In genomic region chr6:127515794-127516675, GRCh38 we compare ENCODE assay signal across 8 cellular contexts. TPM values are rescaled to one million over a fixed set of nuclear protein-coding genes. Genes with fewer than 3 reads are reported as not detected.
A peak's percentile ranks its signal among the peaks of the same experiment; 100 is the strongest.
DNase-seq lines count a peak whose midpoint lies in the region; ATAC-seq and TF ChIP-seq lines count a peak whose summit lies in the region.

No MANE protein-coding gene starts in this region.

- H3K9me3 Mint-ChIP-seq in activated naive CD4-positive, alpha-beta T cell treated with anti-CD3 and anti-CD28 coated beads for 36 hours: no peaks in the 10 kb centered on the region
- peaks cover 40% of the 10 kb centered on the region for H3K9me3 Mint-ChIP-seq in glutamatergic neuron (ENCODE audit: unreplicated experiment)

- 0% methylated on average over 16 of the region's 76 CpGs; no CpG with 5 or more reads in 1 of the 2 experiments for WGBS in IMR-90 (ENCODE audit: extremely low coverage in 2 of 2, insufficient read length in 1 of 2), 2 experiments
- 0 to 2% (median 1%) methylated on average over 42 to 76 of the region's 76 CpGs for WGBS in ovary, 3 donors
- WGBS in transverse colon (ENCODE audit: low coverage in 1 of 2), 2 donors: 0% methylated on average over 46 of the region's 76 CpGs; no CpG with 5 or more reads in 1 of the 2 donors

- no peaks in the 10 kb centered on the region for H3K9me3 ChIP-seq in IMR-90 (ENCODE audit: control insufficient read depth, insufficient read depth, low read length)
- no peaks in the 10 kb centered on the region for H3K9me3 ChIP-seq in RWPE2 (ENCODE audit: severe bottlenecking)
- no peaks in the 10 kb centered on the region for H3K9me3 ChIP-seq in ovary
- H3K9me3 ChIP-seq in transverse colon: no peaks in the 10 kb centered on the region

- in situ Hi-C loops in IMR-90 (cut with MboI; ENCODE audit: low sequenced_read_pairs) (no loop called here), transverse colon (cut with MboI; ENCODE audit: low pct_ligation_motif_present in 1 of 4, low pct_unique_long_range_greater_than_20kb in 1 of 4, low sequenced_read_pairs in 3 of 4) (no loop called here)

- peaks cover 28% of the 10 kb centered on the region for H3K27me3 Mint-ChIP-seq in activated naive CD4-positive, alpha-beta T cell treated with anti-CD3 and anti-CD28 coated beads for 36 hours (ENCODE audit: low read depth)
- peaks cover 30% of the 10 kb centered on the region for H3K27me3 Mint-ChIP-seq in glutamatergic neuron (ENCODE audit: unreplicated experiment)

- H3K4me1 Mint-ChIP-seq in activated naive CD4-positive, alpha-beta T cell treated with anti-CD3 and anti-CD28 coated beads for 36 hours (ENCODE audit: low read depth): peaks cover 30% of the 10 kb centered on the region
- peaks cover 17% of the 10 kb centered on the region for H3K4me1 Mint-ChIP-seq in glutamatergic neuron (ENCODE audit: low read depth, unreplicated experiment)

- no peak overlapping the region for H2AK5ac ChIP-seq in IMR-90 (ENCODE audit: low read depth, low read length)

- H3K9ac ChIP-seq in IMR-90 (ENCODE audit: low read depth, low read length): 0 out of 2 replicates have a peak overlapping the region, but pooled peaks have one; percentile 9

- no peak overlapping the region for H4K5ac ChIP-seq in IMR-90 (ENCODE audit: low read depth, low read length)

- H2AK9ac ChIP-seq in IMR-90 (replicated peaks; ENCODE audit: low read depth, low read length, poor library complexity): no peak overlapping the region

- H3K27me3 ChIP-seq in IMR-90 (ENCODE audit: control insufficient read depth, insufficient read depth, low read length): 0 out of 2 replicates have a peak, but pooled peaks cover 3% of the 10 kb centered on the region
- H3K27me3 ChIP-seq in RWPE2 (ENCODE audit: insufficient read depth, poor library complexity, severe bottlenecking): peaks cover 83% of the 10 kb centered on the region
- no peaks in the 10 kb centered on the region for H3K27me3 ChIP-seq in ovary
- peaks cover 80% of the 10 kb centered on the region for H3K27me3 ChIP-seq in transverse colon

- ATAC-seq in GM21576 (IDR thresholded peaks at IDR 0.05; ENCODE audit: unreplicated experiment) (peak; percentile 56), IMR-90 (ENCODE audit: low read depth) (peak; percentile 78), RWPE2 (ENCODE audit: low read depth) (peak; percentile 64)

- H3K4me3 Mint-ChIP-seq in activated naive CD4-positive, alpha-beta T cell treated with anti-CD3 and anti-CD28 coated beads for 36 hours: peak overlapping the region; percentile 85
- peak overlapping the region; percentile 99 for H3K4me3 Mint-ChIP-seq in glutamatergic neuron (ENCODE audit: unreplicated experiment)

- CTCF ChIA-PET in IMR-90 (lab: Yijun Ruan, JAX): interaction anchor here (0.5 to 3.2 kb wide), 35 partner anchors 11 to 1980 kb away, joined by 3 to 26 read pairs (median 5); partner anchors contain the start of gene KIAA0408
- CTCF ChIA-PET in activated naive CD4-positive, alpha-beta T cell treated with anti-CD3 and anti-CD28 coated beads for 36 hours (lab: Charles Lee): interaction anchor here (0.6 to 4.3 kb wide), 41 partner anchors 8 to 250 kb away, joined by 3 to 47 read pairs (median 4); partner anchors contain the start of genes ECHDC1, KIAA0408 and RNF146

- DNase-seq in DMS53 (lab: John Stamatoyannopoulos, UW) (peak; percentile 85), IMR-90 (peak; percentile 55), RWPE2 (ENCODE audit: low spot score) (peak; percentile 38), glutamatergic neuron (peak; percentile 79), ovary (peak; percentile 60 to 78 (median 74)), transverse colon (peak; percentile 54)
- peak; percentile 71 for DNase-seq in activated naive CD4-positive, alpha-beta T cell treated with anti-CD3 and anti-CD28 coated beads for 36 hours

- no peak for TF ChIP-seq POLR2A in IMR-90 (IDR thresholded peaks at IDR 0.05; ENCODE audit: low read depth, low read length)
- no peak for TF ChIP-seq POLR2A in ovary (IDR thresholded peaks at IDR 0.05)
- no peak for TF ChIP-seq POLR2A in transverse colon (IDR thresholded peaks at IDR 0.05)

- peaks cover 5% of the 10 kb centered on the region; the same call in 1 of the 2 replicates for H3K4me1 ChIP-seq in IMR-90 (ENCODE audit: control insufficient read depth, insufficient read depth, low read length)
- H3K4me1 ChIP-seq in RWPE2 (ENCODE audit: insufficient read depth, poor library complexity, severe bottlenecking): no peaks in the 10 kb centered on the region
- peaks cover 12% of the 10 kb centered on the region for H3K4me1 ChIP-seq in ovary (ENCODE audit: insufficient read depth)
- H3K4me1 ChIP-seq in transverse colon: peaks cover 5 to 40% (median 22%) of the 10 kb centered on the region in 4 donors

- no peak overlapping the region for H3K14ac ChIP-seq in IMR-90 (replicated peaks; ENCODE audit: low read depth, low read length)

- H3K36me3 Mint-ChIP-seq in activated naive CD4-positive, alpha-beta T cell treated with anti-CD3 and anti-CD28 coated beads for 36 hours (ENCODE audit: low read depth): peaks cover 1% of the 10 kb centered on the region
- H3K36me3 Mint-ChIP-seq in glutamatergic neuron (ENCODE audit: unreplicated experiment): peaks cover 11% of the 10 kb centered on the region

- H2AFZ ChIP-seq in IMR-90 (replicated peaks; ENCODE audit: low read length, poor library complexity): peak overlapping the region; percentile 96

- no peak overlapping the region for H2BK15ac ChIP-seq in IMR-90 (ENCODE audit: low read depth, low read length)

- H2BK120ac ChIP-seq in IMR-90 (ENCODE audit: low read depth, low read length): no peak overlapping the region

- no peak overlapping the region for H3K4ac ChIP-seq in IMR-90 (ENCODE audit: low read depth, low read length)

- H2BK20ac ChIP-seq in IMR-90 (ENCODE audit: low read depth, low read length): no peak overlapping the region

- no peak overlapping the region for H4K91ac ChIP-seq in IMR-90 (ENCODE audit: insufficient read depth, low read depth, low read length)

- intact Hi-C loops in IMR-90 (cut with micrococcal nuclease): loop anchor here (2.0 to 5.0 kb wide), 3 partner anchors 34 to 214 kb away; no protein-coding TSS in a partner anchor
- intact Hi-C loops in activated naive CD4-positive, alpha-beta T cell treated with anti-CD3 and anti-CD28 coated beads for 36 hours (cut with micrococcal nuclease): loop anchor here (1.0 to 5.0 kb wide), 12 partner anchors 23 to 1734 kb away; partner anchors contain the start of genes ECHDC1 and RNF146
- intact Hi-C loops in ovary (cut with DNase I): no loop called here
- intact Hi-C loops in transverse colon (cut with DNase I; ENCODE audit: low total_unique reads): loop anchor here (10.0 kb wide), 1 partner anchor 51 kb away; no protein-coding TSS in a partner anchor

- BruUV-seq in IMR-90 (replicated peaks; lab: Mats Ljungman, UMichigan): no TSS peak

- no peak overlapping the region for H3K23ac ChIP-seq in IMR-90 (ENCODE audit: low read depth, low read length)

- TF ChIP-seq RAD21 in IMR-90 (IDR thresholded peaks at IDR 0.05; ENCODE audit: low read length): no peak

- H4K8ac ChIP-seq in IMR-90 (ENCODE audit: low read depth in 2 of 2, low read length in 2 of 2): no peak overlapping the region

- 0 out of 2 replicates have a peak overlapping the region, but pooled peaks have one; percentile 29 for H3K27ac ChIP-seq in IMR-90 (ENCODE audit: insufficient read depth, low read length)
- no peak overlapping the region for H3K27ac ChIP-seq in RWPE2 (ENCODE audit: poor library complexity, severe bottlenecking)
- H3K27ac ChIP-seq in ovary: no peak overlapping the region
- H3K27ac ChIP-seq in transverse colon: peak overlapping the region; percentile 32 to 58 (median 55)

- H3K4me3 ChIP-seq in IMR-90 (ENCODE audit: insufficient read depth, low read depth, low read length): peak overlapping the region; percentile 74
- H3K4me3 ChIP-seq in RWPE2 (ENCODE audit: severe bottlenecking): peak overlapping the region; percentile 27
- H3K4me3 ChIP-seq in ovary: peak overlapping the region; percentile 60
- peak overlapping the region; percentile 46 to 76 (median 50) for H3K4me3 ChIP-seq in transverse colon

- dilution Hi-C loops in IMR-90 (cut with HindIII; ENCODE audit: low sequenced_read_pairs, unreplicated experiment): no loop called here

- no peaks in the 10 kb centered on the region for H3K36me3 ChIP-seq in IMR-90 (ENCODE audit: control insufficient read depth, insufficient read depth, low read length)
- no peaks in the 10 kb centered on the region for H3K36me3 ChIP-seq in RWPE2 (ENCODE audit: low read depth)
- H3K36me3 ChIP-seq in ovary: no peaks in the 10 kb centered on the region
- H3K36me3 ChIP-seq in transverse colon: no peaks in the 10 kb centered on the region

- TF ChIP-seq CTCF in IMR-90 (conservative IDR thresholded peaks at IDR 0.05; ENCODE audit: low read depth, low read length) (no peak), RWPE2 (IDR thresholded peaks at IDR 0.05; ENCODE audit: poor library complexity, severe bottlenecking) (no peak), glutamatergic neuron (IDR thresholded peaks at IDR 0.05; ENCODE audit: partially characterized antibody, unreplicated experiment) (no peak), ovary (IDR thresholded peaks at IDR 0.05) (peak in 1 of 3 donors; percentile 24), transverse colon (IDR thresholded peaks at IDR 0.05) (no peak)

- H3K9me1 ChIP-seq in IMR-90 (ENCODE audit: insufficient read depth, low read length): peaks cover 4% of the 10 kb centered on the region; the same call in 1 of the 2 replicates

- TF ChIP-seq EP300 in ovary (IDR thresholded peaks at IDR 0.05): no peak
- no peak for TF ChIP-seq EP300 in transverse colon (IDR thresholded peaks at IDR 0.05; ENCODE audit: low read depth)

- no peak overlapping the region for H2BK5ac ChIP-seq in IMR-90 (ENCODE audit: low read depth, low read length, poor library complexity, severe bottlenecking)

- no peak overlapping the region for H3K56ac ChIP-seq in IMR-90 (ENCODE audit: extremely low read depth, insufficient read depth, low read length)

- POLR2A ChIA-PET in IMR-90 (lab: Charles Lee; ENCODE audit: unreplicated experiment): interaction anchor here (0.6 kb wide), 1 partner anchor 50 kb away, joined by 35 read pairs; no protein-coding TSS in a partner anchor

- H4K20me1 ChIP-seq in IMR-90 (ENCODE audit: insufficient read depth, low read length): no peaks in the 10 kb centered on the region

- H3K4me2 ChIP-seq in IMR-90 (ENCODE audit: low read depth, low read length): peak overlapping the region; percentile 97

- peak overlapping the region; percentile 68 for H3K27ac Mint-ChIP-seq in activated naive CD4-positive, alpha-beta T cell treated with anti-CD3 and anti-CD28 coated beads for 36 hours
- H3K27ac Mint-ChIP-seq in glutamatergic neuron (ENCODE audit: unreplicated experiment): peak overlapping the region; percentile 98

- H3K18ac ChIP-seq in IMR-90 (ENCODE audit: low read depth, low read length): no peak overlapping the region

- H3K79me1 ChIP-seq in IMR-90 (ENCODE audit: low read depth in 1 of 2, low read length in 2 of 2): 0 out of 4 replicates have a peak, but pooled peaks cover 0 to 8% of the 10 kb centered on the region in 2 experiments

RNA-seq across cellular contexts. Expression of gene KIAA0408, which starts 56.8 kb away (rescaled TPM):
- total RNA-seq in IMR-90 (2012; rRNA removed) (0.83 and 0.90 TPM in 2 replicates), glutamatergic neuron (ENCODE audit: unreplicated experiment) (110 TPM), ovary (1 to 10 TPM; 1.8 to 5.0 (median 4.0) TPM), transverse colon (1 to 10 TPM; 4.9 to 8.9 (median 7.3) TPM)
- polyA plus RNA-seq in IMR-90 (2012; rRNA removed) (1.4 and 2.9 TPM in 2 replicates), ovary (1 to 10 TPM; 2.1 to 7.4 TPM)
- polyA plus RNA-seq in IMR-90 (2012; cell fraction: cytosol; rRNA removed): 0.13 and 0.19 TPM in 2 replicates
- polyA plus RNA-seq in IMR-90 (2012; cell fraction: nucleus; rRNA removed; ENCODE audit: low replicate concordance): 1.1 and 12.2 TPM in 2 replicates
- total RNA-seq in activated naive CD4-positive, alpha-beta T cell treated with anti-CD3 and anti-CD28 coated beads for 36 hours: 1 to 10 TPM; 2.0 to 3.1 TPM

Comparison
In these comparisons a context has a peak if more than half of its experiments do, and no peak if none do; other contexts are left out.
1. H3K27ac ChIP-seq: peak in IMR-90 (single experiment) and transverse colon (4 of 4); none in RWPE2 (single experiment) and ovary (0 of 2).
2. RNA of gene KIAA0408, which starts 56.8 kb away (total RNA-seq): 110 TPM in glutamatergic neuron (single experiment); 4.9 to 8.9 TPM in transverse colon, 1.8 to 5.0 TPM in ovary, 2.0 to 3.1 TPM in activated naive CD4-positive, alpha-beta T cell treated with anti-CD3 and anti-CD28 coated beads for 36 hours and 0.83 to 0.90 TPM in IMR-90; every median in the first group is over 10 times any median in the second.
3. intact Hi-C loops: an anchor here in IMR-90 (2.0 to 5.0 kb wide), activated naive CD4-positive, alpha-beta T cell treated with anti-CD3 and anti-CD28 coated beads for 36 hours (1.0 to 5.0 kb wide) and transverse colon (10.0 kb wide); none called in ovary.
4. Peak in every context shown above with its lines, with median percentiles within 50 percentile points of each other: DNase-seq, ATAC-seq and H3K4me3 ChIP-seq.